Comparison of ENCODE assay signal across 23 cellular contexts in genomic region chr20:15020845-15021244, GRCh38.
DNase-seq lines count a peak whose midpoint lies in the region; ATAC-seq, FAIRE-seq and TF ChIP-seq lines count a peak whose summit lies in the region.
"Had no signal": no experiment of that assay in that cellular context is flagged by ENCODE, and none has a peak within 500 bp of the region (broad histone marks: within the 10 kb centered on the region; RNA-seq: fewer than 3 reads in every experiment).

No MANE protein-coding gene starts in this region.

- in situ Hi-C loops in HepG2 (cut with HindIII; ENCODE audit: extremely low pct_ligation_motif_present, low pct_unique_long_range_greater_than_20kb), result no loop called here

- intact Hi-C loops in HepG2 (cut with micrococcal nuclease; ENCODE audit: unreplicated experiment) (no loop called here), right lobe of liver (cut with DNase I) (no loop called here)

- no peak for TF ChIP-seq RAD21 in HepG2 (CRISPR knock-in tag; IDR thresholded peaks at IDR 0.05)

- 74% methylated on average over 9 of the region's 9 CpGs for WGBS in HepG2 (ENCODE audit: low lambda C conversion rate)
- 90% methylated on average over 9 of the region's 9 CpGs for WGBS in right lobe of liver (ENCODE audit: insufficient coverage, low coverage, low lambda C conversion rate, missing lambda C conversion rate)

- no peak overlapping the region for H2AFZ ChIP-seq in HepG2 (ENCODE audit: low read length)

- H3K27me3 ChIP-seq in HepG2 (ENCODE audit: control insufficient read depth in 1 of 2, insufficient read depth in 2 of 2, low read length in 2 of 2) (no peaks in the 10 kb centered on the region), right lobe of liver (no peaks in the 10 kb centered on the region)
- H3K27me3 ChIP-seq: BE2C, BLaER1 had no signal

- ATAC-seq in HepG2 (no peak), right lobe of liver (no peak), GM21529 (IDR thresholded peaks at IDR 0.05; ENCODE audit: unreplicated experiment) (no peak)
- ATAC-seq: GM12878 had no signal

- POLR2A ChIA-PET in HepG2 (lab: Yijun Ruan, JAX), result no interaction called here

- no TSS peak for BruUV-seq in HepG2 (replicated peaks; lab: Mats Ljungman, UMichigan)

- H3K4me1 ChIP-seq in HepG2 (ENCODE audit: insufficient read depth, low read length) (peaks cover 10% of the 10 kb centered on the region), right lobe of liver (no peaks in the 10 kb centered on the region)
- H3K4me1 ChIP-seq: BE2C, BLaER1 had no signal

- CTCF ChIA-PET in HepG2 (lab: Yijun Ruan, JAX; ENCODE audit: low intra/inter-chr PET ratio, low total read pairs), result no interaction called here

- TF ChIP-seq POLR2A in HepG2 (IDR thresholded peaks at IDR 0.05; ENCODE audit: insufficient read depth in 1 of 2, low read depth in 2 of 2, low read length in 2 of 2) (no peak), right lobe of liver (IDR thresholded peaks at IDR 0.05) (no peak)

- H3K9me3 ChIP-seq in HepG2 (ENCODE audit: low read length) (peaks cover 8% of the 10 kb centered on the region; the same call in 1 of the 2 replicates), right lobe of liver (no peaks in the 10 kb centered on the region)
- H3K9me3 ChIP-seq: BE2C had no signal

- no peak for TF ChIP-seq CTCF in HepG2 (CRISPR knock-in tag; IDR thresholded peaks at IDR 0.05)
- TF ChIP-seq CTCF in right lobe of liver (IDR thresholded peaks at IDR 0.05), result no peak

- no peak for FAIRE-seq in HepG2 (lab: Jason Lieb, UNC)
- peak; percentile 91 for FAIRE-seq in HTR-8/SVneo (lab: Jason Lieb, UNC)
- FAIRE-seq: GM12878, GM19239 had no signal

- DNase-seq in HepG2 (ENCODE audit: low spot score) (no peak), right lobe of liver (no peak), HTR-8/SVneo (ENCODE audit: insufficient read length, low spot score) (no peak), SIG-M5 (lab: John Stamatoyannopoulos, UW) (no peak)
- DNase-seq: ACHN; BE2C; C1 segment of cervical spinal cord; CD4-positive, alpha-beta memory T cell; CD4-positive, CD25-positive, alpha-beta regulatory T cell; CD8-positive, alpha-beta memory T cell; COR-L47; DMS 273 treated with DMSO at 0.1 percent for 48 hours; DMS153; DMS53; DMS79; DND-41; EL; GDM1 had no signal

- no peak overlapping the region for H3K9ac ChIP-seq in HepG2 (ENCODE audit: insufficient read depth, low read depth, low read length)
- H3K9ac ChIP-seq: BLaER1 had no signal

- TF ChIP-seq EP300 in HepG2 (IDR thresholded peaks at IDR 0.05; ENCODE audit: low read depth in 2 of 2, low read length in 2 of 2) (no peak), HepG2 (CRISPR knock-in tag; IDR thresholded peaks at IDR 0.05; ENCODE audit: borderline replicate concordance) (no peak)

- H3K36me3 ChIP-seq in HepG2 (replicated peaks in 1 of 2; ENCODE audit: control insufficient read depth in 1 of 2, insufficient read depth in 2 of 2, low read length in 2 of 2) (no peaks in the 10 kb centered on the region), right lobe of liver (no peaks in the 10 kb centered on the region)
- H3K36me3 ChIP-seq: BE2C, BLaER1 had no signal

- no peak overlapping the region for H3K4me3 ChIP-seq in HepG2 (replicated peaks in 1 of 3; ENCODE audit: insufficient read depth in 1 of 3, low read depth in 2 of 3, low read length in 3 of 3)
- H3K4me3 ChIP-seq in right lobe of liver, result no peak overlapping the region
- H3K4me3 ChIP-seq: BLaER1, GM12878 had no signal

- no peak overlapping the region for H3K4me2 ChIP-seq in HepG2 (ENCODE audit: low read depth, low read length)
- H3K4me2 ChIP-seq: BLaER1 had no signal

- no peaks in the 10 kb centered on the region for H3K79me2 ChIP-seq in HepG2 (ENCODE audit: insufficient read depth, low read length)

- H4K20me1 ChIP-seq in HepG2 (ENCODE audit: insufficient read depth, low read length), result no peaks in the 10 kb centered on the region
- H4K20me1 ChIP-seq: BLaER1 had no signal

- H3K27ac ChIP-seq in HepG2 (ENCODE audit: extremely low read length, insufficient read depth, low read length), result no peak overlapping the region
- H3K27ac ChIP-seq in right lobe of liver, result no peak overlapping the region
- H3K27ac ChIP-seq: 22Rv1, BLaER1 had no signal

TF ChIP-seq in HepG2, 621 proteins besides CTCF, POLR2A, EP300 and RAD21:
- TF ChIP-seq MNT (IDR thresholded peaks at IDR 0.05), result peak; percentile 93
- no peak for TF ChIP-seq ZNF17 (CRISPR knock-in tag; IDR thresholded peaks at IDR 0.05)
